8 cellular contexts compared by ENCODE assay signal in genomic region chr9:135504262-135505229, GRCh38. TPM values are rescaled to one million over a fixed set of nuclear protein-coding genes. Genes with fewer than 3 reads are reported as not detected.
DNase-seq lines count a peak whose midpoint lies in the region; ATAC-seq, FAIRE-seq and TF ChIP-seq lines count a peak whose summit lies in the region.

No MANE protein-coding gene starts in this region.

- H3K36me3 ChIP-seq in heart right ventricle: peaks cover 0 to 36% (median 10%) of the 10 kb centered on the region in 9 donors

- 69 to 73% methylated on average over 21 of the region's 21 CpGs for WGBS in heart right ventricle, 2 donors

- peak overlapping the region; percentile 35 for H3K27ac Mint-ChIP-seq in activated naive CD4-positive, alpha-beta T cell treated with anti-CD3 and anti-CD28 coated beads, Interleukin-2, amount 50 U/mL, for 24 hours

- H3K27me3 ChIP-seq in heart right ventricle: no peaks in the 10 kb centered on the region

- H3K4me3 Mint-ChIP-seq in activated naive CD4-positive, alpha-beta T cell treated with anti-CD3 and anti-CD28 coated beads, Interleukin-2, amount 50 U/mL, for 24 hours: peak overlapping the region; percentile 19

- no peak for TF ChIP-seq POLR2A in H54 (IDR thresholded peaks at IDR 0.05; ENCODE audit: low read depth, low read length)

- peaks cover 4% of the 10 kb centered on the region for H3K27me3 Mint-ChIP-seq in activated naive CD4-positive, alpha-beta T cell treated with anti-CD3 and anti-CD28 coated beads, Interleukin-2, amount 50 U/mL, for 24 hours

- peaks cover 10 to 30% (median 18%) of the 10 kb centered on the region in 9 donors for H3K4me1 ChIP-seq in heart right ventricle

- peaks cover 22% of the 10 kb centered on the region for H3K4me1 Mint-ChIP-seq in activated naive CD4-positive, alpha-beta T cell treated with anti-CD3 and anti-CD28 coated beads, Interleukin-2, amount 50 U/mL, for 24 hours

- peaks cover 9% of the 10 kb centered on the region for H3K36me3 Mint-ChIP-seq in activated naive CD4-positive, alpha-beta T cell treated with anti-CD3 and anti-CD28 coated beads, Interleukin-2, amount 50 U/mL, for 24 hours

- H3K4me3 ChIP-seq in heart right ventricle (no peak overlapping the region), retinal pigment epithelial cell (ENCODE audit: low read length) (no peak overlapping the region)

- intact Hi-C loops in heart right ventricle (cut with DNase I): no loop called here

- H3K9me3 ChIP-seq in heart right ventricle: peaks cover 0 to 14% (median 8%) of the 10 kb centered on the region in 11 donors

- DNase-seq in C1 segment of cervical spinal cord (lab: John Stamatoyannopoulos, UW) (peak in 9 of 14 donors; percentile 10 to 46 (median 29)), H54 (ENCODE audit: insufficient read length, low spot score) (peak; percentile 87), RPMI8226 (peak; percentile 80), heart right ventricle (peak; percentile 32 to 57), retinal pigment epithelial cell (ENCODE audit: low read depth) (no peak), NCI-H1694 (lab: John Stamatoyannopoulos, UW) (no peak)

- peak; percentile 74 for FAIRE-seq in H54 (lab: Jason Lieb, UNC)

- H3K27ac ChIP-seq in heart right ventricle: no peak overlapping the region

- peaks cover 12% of the 10 kb centered on the region for H3K9me3 Mint-ChIP-seq in activated naive CD4-positive, alpha-beta T cell treated with anti-CD3 and anti-CD28 coated beads, Interleukin-2, amount 50 U/mL, for 24 hours

- TF ChIP-seq CTCF in heart right ventricle (IDR thresholded peaks at IDR 0.05): peak; percentile 37 to 79 (median 69)
- peak; percentile 85 for TF ChIP-seq CTCF in retinal pigment epithelial cell (conservative IDR thresholded peaks at IDR 0.05; ENCODE audit: low read depth, low read length)

- ATAC-seq in heart right ventricle (no peak), GM19351 (IDR thresholded peaks at IDR 0.05; ENCODE audit: unreplicated experiment) (no peak)

RNA-seq across cellular contexts. Expression of gene MRPS2, which starts 4.1 kb away (rescaled TPM):
- 10 to 100 TPM; 37.5 to 52.0 (median 47.8) TPM for total RNA-seq in heart right ventricle
- 10 to 100 TPM; 28.6 to 82.9 TPM for polyA plus RNA-seq in heart right ventricle

RNA-seq across cellular contexts. Expression of gene LCN1, which starts 16.7 kb away (rescaled TPM):
- total RNA-seq in heart right ventricle: under 1 TPM in 2 of 10 donors, not detected in 8; 0.32 to 0.76 TPM
- polyA plus RNA-seq in heart right ventricle: under 1 TPM in 1 of 2 donors, not detected in 1; 0.13 TPM

RNA-seq across cellular contexts. Expression of gene PPP1R26, which starts 25.0 kb away (rescaled TPM):
- 10 to 100 TPM; 17.8 to 26.7 (median 20.8) TPM for total RNA-seq in heart right ventricle
- 1 to 10 TPM; 7.5 to 8.9 TPM for polyA plus RNA-seq in heart right ventricle

RNA-seq across cellular contexts. Expression of gene OBP2A, which starts 41.4 kb away (rescaled TPM):
- not detected for total RNA-seq in heart right ventricle
- polyA plus RNA-seq in heart right ventricle: not detected

RNA-seq across cellular contexts. Expression of gene PAEP, which starts 57.0 kb away (rescaled TPM):
- total RNA-seq in heart right ventricle: not detected
- not detected for polyA plus RNA-seq in heart right ventricle

Comparison
In these comparisons a context has a peak if more than half of its experiments do, and no peak if none do; other contexts are left out.
1. DNase-seq: peak in C1 segment of cervical spinal cord (9 of 14), H54 (single experiment), RPMI8226 (single experiment) and heart right ventricle (2 of 2); none in retinal pigment epithelial cell (single experiment) and NCI-H1694 (single experiment).